ENCODE assay signal across 1 cellular context in the genomic region with DNA sequence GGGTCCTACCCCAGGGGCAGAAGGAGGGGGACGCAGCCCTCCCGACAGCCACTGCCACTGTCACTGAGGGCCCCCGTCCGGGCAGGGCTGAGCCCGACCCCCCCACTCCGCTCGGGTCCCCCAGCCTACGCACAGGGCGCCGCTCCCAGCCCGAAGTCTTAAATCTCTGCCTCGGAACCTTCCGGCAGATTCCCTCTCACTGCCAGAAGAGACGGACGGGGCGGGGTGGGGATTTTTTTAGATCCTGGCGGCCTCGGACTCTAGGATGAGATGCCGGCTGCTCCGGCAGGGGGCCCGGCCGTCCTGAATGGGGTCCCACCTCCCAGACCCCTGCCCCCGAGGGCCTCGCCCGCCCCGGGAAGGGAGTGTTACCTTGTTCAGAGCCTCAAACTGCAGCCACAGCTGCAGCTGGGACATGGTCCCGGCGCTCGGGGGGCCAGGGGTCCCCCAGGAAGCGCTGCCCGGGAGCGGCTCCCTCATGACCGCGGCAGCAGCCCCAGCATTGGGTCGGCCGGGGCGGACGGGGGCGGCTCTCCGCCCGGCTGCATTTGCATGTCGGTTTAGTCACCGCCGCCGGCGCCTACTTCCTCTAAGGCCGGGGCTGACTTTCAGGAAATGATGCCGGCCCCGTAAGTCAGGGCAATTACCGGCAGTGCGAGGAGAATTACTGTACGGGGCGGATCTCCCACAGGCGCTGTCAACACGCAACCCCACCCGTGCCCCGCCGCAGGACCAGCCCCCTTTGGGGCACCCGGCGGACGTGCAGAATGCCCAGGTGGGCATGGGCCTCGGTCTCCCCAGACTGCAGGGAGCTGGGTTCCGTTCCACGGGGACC.
TF ChIP-seq lines count a peak whose summit lies in the region.

No MANE protein-coding gene starts in this region.

TF ChIP-seq in liver, 16 proteins besides CTCF, POLR2A, EP300 and RAD21:
- TF ChIP-seq, protein P1, sequence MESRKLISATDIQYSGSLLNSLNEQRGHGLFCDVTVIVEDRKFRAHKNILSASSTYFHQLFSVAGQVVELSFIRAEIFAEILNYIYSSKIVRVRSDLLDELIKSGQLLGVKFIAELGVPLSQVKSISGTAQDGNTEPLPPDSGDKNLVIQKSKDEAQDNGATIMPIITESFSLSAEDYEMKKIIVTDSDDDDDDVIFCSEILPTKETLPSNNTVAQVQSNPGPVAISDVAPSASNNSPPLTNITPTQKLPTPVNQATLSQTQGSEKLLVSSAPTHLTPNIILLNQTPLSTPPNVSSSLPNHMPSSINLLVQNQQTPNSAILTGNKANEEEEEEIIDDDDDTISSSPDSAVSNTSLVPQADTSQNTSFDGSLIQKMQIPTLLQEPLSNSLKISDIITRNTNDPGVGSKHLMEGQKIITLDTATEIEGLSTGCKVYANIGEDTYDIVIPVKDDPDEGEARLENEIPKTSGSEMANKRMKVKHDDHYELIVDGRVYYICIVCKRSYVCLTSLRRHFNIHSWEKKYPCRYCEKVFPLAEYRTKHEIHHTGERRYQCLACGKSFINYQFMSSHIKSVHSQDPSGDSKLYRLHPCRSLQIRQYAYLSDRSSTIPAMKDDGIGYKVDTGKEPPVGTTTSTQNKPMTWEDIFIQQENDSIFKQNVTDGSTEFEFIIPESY (IDR thresholded peaks at IDR 0.05), result no peak
- TF ChIP-seq YY1 (IDR thresholded peaks at IDR 0.05) (peak; percentile 38), ATF3 (IDR thresholded peaks at IDR 0.05) (no peak), RXRA (IDR thresholded peaks at IDR 0.05) (no peak), HNF4A (conservative IDR thresholded peaks at IDR 0.05) (no peak), REST (IDR thresholded peaks at IDR 0.05) (no peak), FOXA2 (IDR thresholded peaks at IDR 0.05) (no peak), FOXA1 (IDR thresholded peaks at IDR 0.05) (no peak), EGR1 (IDR thresholded peaks at IDR 0.05; ENCODE audit: low read depth in 2 of 2) (no peak), HNF4G (IDR thresholded peaks at IDR 0.05) (no peak), JUND (IDR thresholded peaks at IDR 0.05) (no peak), TAF1 (conservative IDR thresholded peaks at IDR 0.05) (no peak), NR2F2 (IDR thresholded peaks at IDR 0.05) (peak; percentile 32), SP1 (IDR thresholded peaks at IDR 0.05) (no peak), GABPA (IDR thresholded peaks at IDR 0.05 in 1 of 2, conservative IDR thresholded peaks at IDR 0.05 in 1 of 2) (peak in 1 of 2 donors; percentile 30)
- TF ChIP-seq, protein P2, sequence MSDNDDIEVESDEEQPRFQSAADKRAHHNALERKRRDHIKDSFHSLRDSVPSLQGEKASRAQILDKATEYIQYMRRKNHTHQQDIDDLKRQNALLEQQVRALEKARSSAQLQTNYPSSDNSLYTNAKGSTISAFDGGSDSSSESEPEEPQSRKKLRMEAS (IDR thresholded peaks at IDR 0.05), result no peak
